Comparison of ENCODE assay signal across 10 cellular contexts in genomic region chr9:16728128-16728505, GRCh38.
DNase-seq lines count a peak whose midpoint lies in the region; ATAC-seq, FAIRE-seq and TF ChIP-seq lines count a peak whose summit lies in the region.
"Had no signal": no experiment of that assay in that cellular context is flagged by ENCODE, and none has a peak within 500 bp of the region (broad histone marks: within the 10 kb centered on the region; RNA-seq: fewer than 3 reads in every experiment).

No MANE protein-coding gene starts in this region.

- peak; percentile 7 for ATAC-seq in esophagus mucosa

- FAIRE-seq in GM12891 (lab: Jason Lieb, UNC): no peak

- no peaks in the 10 kb centered on the region for H3K27me3 ChIP-seq in CD8-positive, alpha-beta memory T cell (ENCODE audit: insufficient read depth, low read length, poor library complexity, severe bottlenecking)

- peak overlapping the region; percentile 96 for H3K27ac Mint-ChIP-seq in osteocyte (ENCODE audit: unreplicated experiment)
- no peak overlapping the region for H3K27ac Mint-ChIP-seq in CD8-positive, alpha-beta memory T cell
- H3K27ac Mint-ChIP-seq: activated T-helper 2 cell treated with anti-CD3 and anti-CD28 coated beads, Interferon-gamma antibody, Interleukin-2, Interleukin-4, amounts not matched to agents 10 μg/mL and 5 μg/mL and 100 μg/mL, durations not matched to agents 14 hours and 24 hours and 36 hours had no signal

- in situ Hi-C loops in GM13976 (cut with MboI; ENCODE audit: low sequenced_read_pairs, unreplicated experiment): no loop called here

- no peak overlapping the region for H3K27ac ChIP-seq in CD8-positive, alpha-beta memory T cell (ENCODE audit: low read depth, low read length)

- CTCF ChIA-PET in CD8-positive, alpha-beta memory T cell (lab: Charles Lee): no interaction called here

- H3K9me3 Mint-ChIP-seq in osteocyte (ENCODE audit: unreplicated experiment): no peaks in the 10 kb centered on the region
- H3K9me3 Mint-ChIP-seq in CD8-positive, alpha-beta memory T cell: peaks cover 2 to 10% (median 7%) of the 10 kb centered on the region in 5 donors
- H3K9me3 Mint-ChIP-seq: activated T-helper 2 cell treated with anti-CD3 and anti-CD28 coated beads, Interferon-gamma antibody, Interleukin-2, Interleukin-4, amounts not matched to agents 10 μg/mL and 5 μg/mL and 100 μg/mL, durations not matched to agents 14 hours and 24 hours and 36 hours had no signal

- H3K36me3 ChIP-seq in CD8-positive, alpha-beta memory T cell (ENCODE audit: insufficient read depth, low read length): no peaks in the 10 kb centered on the region

- POLR2A ChIA-PET in CD8-positive, alpha-beta memory T cell (lab: Charles Lee): no interaction called here

- peaks cover 53% of the 10 kb centered on the region for H3K4me1 Mint-ChIP-seq in osteocyte (ENCODE audit: unreplicated experiment)
- H3K4me1 Mint-ChIP-seq in CD8-positive, alpha-beta memory T cell: no peaks in the 10 kb centered on the region

- TF ChIP-seq POLR2A in GM12891 (IDR thresholded peaks at IDR 0.05; ENCODE audit: low read depth, low read length): no peak

- no peaks in the 10 kb centered on the region for H3K9me3 ChIP-seq in CD8-positive, alpha-beta memory T cell (ENCODE audit: low read length)

- TF ChIP-seq CTCF in AG10803 (conservative IDR thresholded peaks at IDR 0.05; ENCODE audit: low read length) (no peak), osteocyte (IDR thresholded peaks at IDR 0.05) (no peak), GM13976 (IDR thresholded peaks at IDR 0.05; ENCODE audit: borderline replicate concordance, control extremely low read depth, extremely low read depth, insufficient read depth, missing control alignments) (no peak)

- no peaks in the 10 kb centered on the region for H3K27me3 Mint-ChIP-seq in osteocyte (ENCODE audit: unreplicated experiment)
- peaks cover 9 to 23% of the 10 kb centered on the region in 2 donors for H3K27me3 Mint-ChIP-seq in CD8-positive, alpha-beta memory T cell

- peak overlapping the region; percentile 67 for H3K4me3 ChIP-seq in AG10803 (ENCODE audit: low read length)
- H3K4me3 ChIP-seq in CD8-positive, alpha-beta memory T cell (ENCODE audit: low read length): no peak overlapping the region

- H3K36me3 Mint-ChIP-seq in osteocyte (ENCODE audit: unreplicated experiment): peaks cover 6% of the 10 kb centered on the region
- H3K36me3 Mint-ChIP-seq in CD8-positive, alpha-beta memory T cell: no peaks in the 10 kb centered on the region

- DNase-seq in AG10803 (ENCODE audit: low read depth): no peak
- DNase-seq in NCI-H2227 (lab: John Stamatoyannopoulos, UW; ENCODE audit: unreplicated experiment): peak; percentile 53
- DNase-seq in osteocyte (ENCODE audit: extremely low spot score, unreplicated experiment): no peak
- no peak for DNase-seq in GM13976 (ENCODE audit: low spot score)
- no peak for DNase-seq in GM12891 (ENCODE audit: insufficient read length, low spot score)
- no peak for DNase-seq in T-helper 2 cell
- no peak for DNase-seq in CD8-positive, alpha-beta memory T cell
- DNase-seq: T-helper 1 cell had no signal

- H3K4me1 ChIP-seq in CD8-positive, alpha-beta memory T cell (ENCODE audit: insufficient read depth, low read length): no peaks in the 10 kb centered on the region

- peak overlapping the region; percentile 93 for H3K4me3 Mint-ChIP-seq in osteocyte (ENCODE audit: unreplicated experiment)
- no peak overlapping the region for H3K4me3 Mint-ChIP-seq in CD8-positive, alpha-beta memory T cell

TF ChIP-seq in GM12891, 5 proteins besides CTCF, POLR2A, EP300 and RAD21:
- no peak for TF ChIP-seq POU2F2 (IDR thresholded peaks at IDR 0.05; ENCODE audit: low read depth, low read length)
- TF ChIP-seq TAF1 (IDR thresholded peaks at IDR 0.05; ENCODE audit: low read depth, low read length): no peak
- TF ChIP-seq PAX5 (IDR thresholded peaks at IDR 0.05; ENCODE audit: insufficient read depth, low read length, severe bottlenecking): no peak
